1 cellular context compared by ENCODE assay signal in the genomic region with DNA sequence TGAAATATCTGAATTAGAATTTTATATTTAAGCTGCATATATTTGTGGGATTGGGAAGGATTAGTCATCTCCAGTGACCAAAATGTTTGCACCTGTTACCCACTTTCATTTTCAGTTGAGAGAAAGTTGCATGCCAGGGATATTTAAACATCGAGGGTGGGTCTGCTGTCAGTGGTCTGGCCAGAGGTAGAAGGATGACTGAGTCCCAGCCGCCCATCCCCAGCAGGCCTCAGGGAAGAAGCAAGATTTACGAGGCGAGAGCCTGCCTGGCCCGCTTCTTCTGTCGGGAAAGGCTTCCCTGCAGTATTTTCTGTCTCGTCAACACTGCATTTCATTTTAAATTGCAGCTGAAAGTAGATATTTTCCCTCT.
TF ChIP-seq lines count a peak whose summit lies in the region.

No MANE protein-coding gene starts in this region.

TF ChIP-seq in K562, 482 proteins besides CTCF, POLR2A, EP300 and RAD21 (continued from another document):
- TF ChIP-seq, protein P1, sequence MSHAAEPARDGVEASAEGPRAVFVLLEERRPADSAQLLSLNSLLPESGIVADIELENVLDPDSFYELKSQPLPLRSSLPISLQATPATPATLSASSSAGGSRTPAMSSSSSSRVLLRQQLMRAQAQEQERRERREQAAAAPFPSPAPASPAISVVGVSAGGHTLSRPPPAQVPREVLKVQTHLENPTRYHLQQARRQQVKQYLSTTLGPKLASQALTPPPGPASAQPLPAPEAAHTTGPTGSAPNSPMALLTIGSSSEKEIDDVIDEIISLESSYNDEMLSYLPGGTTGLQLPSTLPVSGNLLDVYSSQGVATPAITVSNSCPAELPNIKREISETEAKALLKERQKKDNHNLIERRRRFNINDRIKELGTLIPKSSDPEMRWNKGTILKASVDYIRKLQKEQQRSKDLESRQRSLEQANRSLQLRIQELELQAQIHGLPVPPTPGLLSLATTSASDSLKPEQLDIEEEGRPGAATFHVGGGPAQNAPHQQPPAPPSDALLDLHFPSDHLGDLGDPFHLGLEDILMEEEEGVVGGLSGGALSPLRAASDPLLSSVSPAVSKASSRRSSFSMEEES (CRISPR knock-in tag; IDR thresholded peaks at IDR 0.05): no peak
- TF ChIP-seq ZNF699 (CRISPR knock-in tag; IDR thresholded peaks at IDR 0.05; ENCODE audit: insufficient replicate concordance) (no peak), PTRF (tag; IDR thresholded peaks at IDR 0.05) (no peak), ZNF408 (CRISPR knock-in tag; IDR thresholded peaks at IDR 0.05; ENCODE audit: low read depth) (no peak), NRF1 (conservative IDR thresholded peaks at IDR 0.05 in 1 of 2, IDR thresholded peaks at IDR 0.05 in 1 of 2) (no peak), TAF15 (IDR thresholded peaks at IDR 0.05; ENCODE audit: low read depth, low read length) (no peak)
- TF ChIP-seq, protein P2, sequence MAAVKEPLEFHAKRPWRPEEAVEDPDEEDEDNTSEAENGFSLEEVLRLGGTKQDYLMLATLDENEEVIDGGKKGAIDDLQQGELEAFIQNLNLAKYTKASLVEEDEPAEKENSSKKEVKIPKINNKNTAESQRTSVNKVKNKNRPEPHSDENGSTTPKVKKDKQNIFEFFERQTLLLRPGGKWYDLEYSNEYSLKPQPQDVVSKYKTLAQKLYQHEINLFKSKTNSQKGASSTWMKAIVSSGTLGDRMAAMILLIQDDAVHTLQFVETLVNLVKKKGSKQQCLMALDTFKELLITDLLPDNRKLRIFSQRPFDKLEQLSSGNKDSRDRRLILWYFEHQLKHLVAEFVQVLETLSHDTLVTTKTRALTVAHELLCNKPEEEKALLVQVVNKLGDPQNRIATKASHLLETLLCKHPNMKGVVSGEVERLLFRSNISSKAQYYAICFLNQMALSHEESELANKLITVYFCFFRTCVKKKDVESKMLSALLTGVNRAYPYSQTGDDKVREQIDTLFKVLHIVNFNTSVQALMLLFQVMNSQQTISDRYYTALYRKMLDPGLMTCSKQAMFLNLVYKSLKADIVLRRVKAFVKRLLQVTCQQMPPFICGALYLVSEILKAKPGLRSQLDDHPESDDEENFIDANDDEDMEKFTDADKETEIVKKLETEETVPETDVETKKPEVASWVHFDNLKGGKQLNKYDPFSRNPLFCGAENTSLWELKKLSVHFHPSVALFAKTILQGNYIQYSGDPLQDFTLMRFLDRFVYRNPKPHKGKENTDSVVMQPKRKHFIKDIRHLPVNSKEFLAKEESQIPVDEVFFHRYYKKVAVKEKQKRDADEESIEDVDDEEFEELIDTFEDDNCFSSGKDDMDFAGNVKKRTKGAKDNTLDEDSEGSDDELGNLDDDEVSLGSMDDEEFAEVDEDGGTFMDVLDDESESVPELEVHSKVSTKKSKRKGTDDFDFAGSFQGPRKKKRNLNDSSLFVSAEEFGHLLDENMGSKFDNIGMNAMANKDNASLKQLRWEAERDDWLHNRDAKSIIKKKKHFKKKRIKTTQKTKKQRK (IDR thresholded peaks at IDR 0.05; ENCODE audit: borderline replicate concordance, low read depth, low read length): no peak
- TF ChIP-seq, protein P3, sequence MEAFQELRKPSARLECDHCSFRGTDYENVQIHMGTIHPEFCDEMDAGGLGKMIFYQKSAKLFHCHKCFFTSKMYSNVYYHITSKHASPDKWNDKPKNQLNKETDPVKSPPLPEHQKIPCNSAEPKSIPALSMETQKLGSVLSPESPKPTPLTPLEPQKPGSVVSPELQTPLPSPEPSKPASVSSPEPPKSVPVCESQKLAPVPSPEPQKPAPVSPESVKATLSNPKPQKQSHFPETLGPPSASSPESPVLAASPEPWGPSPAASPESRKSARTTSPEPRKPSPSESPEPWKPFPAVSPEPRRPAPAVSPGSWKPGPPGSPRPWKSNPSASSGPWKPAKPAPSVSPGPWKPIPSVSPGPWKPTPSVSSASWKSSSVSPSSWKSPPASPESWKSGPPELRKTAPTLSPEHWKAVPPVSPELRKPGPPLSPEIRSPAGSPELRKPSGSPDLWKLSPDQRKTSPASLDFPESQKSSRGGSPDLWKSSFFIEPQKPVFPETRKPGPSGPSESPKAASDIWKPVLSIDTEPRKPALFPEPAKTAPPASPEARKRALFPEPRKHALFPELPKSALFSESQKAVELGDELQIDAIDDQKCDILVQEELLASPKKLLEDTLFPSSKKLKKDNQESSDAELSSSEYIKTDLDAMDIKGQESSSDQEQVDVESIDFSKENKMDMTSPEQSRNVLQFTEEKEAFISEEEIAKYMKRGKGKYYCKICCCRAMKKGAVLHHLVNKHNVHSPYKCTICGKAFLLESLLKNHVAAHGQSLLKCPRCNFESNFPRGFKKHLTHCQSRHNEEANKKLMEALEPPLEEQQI (IDR thresholded peaks at IDR 0.05): no peak
- TF ChIP-seq, protein P4, sequence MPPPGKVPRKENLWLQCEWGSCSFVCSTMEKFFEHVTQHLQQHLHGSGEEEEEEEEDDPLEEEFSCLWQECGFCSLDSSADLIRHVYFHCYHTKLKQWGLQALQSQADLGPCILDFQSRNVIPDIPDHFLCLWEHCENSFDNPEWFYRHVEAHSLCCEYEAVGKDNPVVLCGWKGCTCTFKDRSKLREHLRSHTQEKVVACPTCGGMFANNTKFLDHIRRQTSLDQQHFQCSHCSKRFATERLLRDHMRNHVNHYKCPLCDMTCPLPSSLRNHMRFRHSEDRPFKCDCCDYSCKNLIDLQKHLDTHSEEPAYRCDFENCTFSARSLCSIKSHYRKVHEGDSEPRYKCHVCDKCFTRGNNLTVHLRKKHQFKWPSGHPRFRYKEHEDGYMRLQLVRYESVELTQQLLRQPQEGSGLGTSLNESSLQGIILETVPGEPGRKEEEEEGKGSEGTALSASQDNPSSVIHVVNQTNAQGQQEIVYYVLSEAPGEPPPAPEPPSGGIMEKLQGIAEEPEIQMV (tag; conservative IDR thresholded peaks at IDR 0.05; ENCODE audit: low read depth): no peak
